8 cellular contexts compared by ENCODE assay signal in genomic region chr15:40787991-40788390, GRCh38. TPM values are rescaled to one million over a fixed set of nuclear protein-coding genes. Genes with fewer than 3 reads are reported as not detected.
A peak's percentile ranks its signal among the peaks of the same experiment; 100 is the strongest.
DNase-seq lines count a peak whose midpoint lies in the region; ATAC-seq and TF ChIP-seq lines count a peak whose summit lies in the region.
"Had no signal": no experiment of that assay in that cellular context is flagged by ENCODE, and none has a peak within 500 bp of the region (broad histone marks: within the 10 kb centered on the region; RNA-seq: fewer than 3 reads in every experiment).

No MANE protein-coding gene starts in this region.

- H4K20me1 ChIP-seq in GM23248 (ENCODE audit: insufficient read depth), result no peaks in the 10 kb centered on the region

- H3K36me3 ChIP-seq in HEK293 (ENCODE audit: control insufficient read depth in 2 of 2, insufficient read depth in 1 of 2, low read length in 2 of 2) (peaks cover 0 to 2% of the 10 kb centered on the region in 2 experiments; a peak in 2 of 3 replicates), Panc1 (ENCODE audit: control insufficient read depth, insufficient read depth, low read length) (no peaks in the 10 kb centered on the region), esophagus squamous epithelium (peaks cover 0 to 17% (median 0%) of the 10 kb centered on the region in 3 donors), GM23248 (ENCODE audit: low read depth) (peaks cover 2% of the 10 kb centered on the region; the same call in 1 of the 2 replicates), left ventricle myocardium inferior (peaks cover 24% of the 10 kb centered on the region)

- no peak for DNase-seq in Panc1 (ENCODE audit: low read depth, low spot score)
- DNase-seq in esophagus squamous epithelium (lab: John Stamatoyannopoulos, UW), result no peak
- DNase-seq in GM23248, result no peak
- no peak for DNase-seq in left ventricle myocardium inferior
- no peak for DNase-seq in HuH-7 (ENCODE audit: low spot score)
- DNase-seq: spleen had no signal

- H3K27me3 ChIP-seq in Panc1 (ENCODE audit: control insufficient read depth, insufficient read depth, low read length) (no peaks in the 10 kb centered on the region), esophagus squamous epithelium (no peaks in the 10 kb centered on the region), GM23248 (replicated peaks; ENCODE audit: insufficient read depth) (no peaks in the 10 kb centered on the region), left ventricle myocardium inferior (ENCODE audit: low read depth) (no peaks in the 10 kb centered on the region)
- H3K27me3 ChIP-seq: spleen had no signal

- no peak overlapping the region for H2AFZ ChIP-seq in GM23248

- ATAC-seq in Panc1, result 0 out of 2 replicates have a peak, but pooled peaks have one; percentile 51

- 36 to 52% methylated on average over 4 to 5 of the region's 6 CpGs for WGBS in esophagus squamous epithelium, 2 donors
- WGBS in GM23248 (ENCODE audit: low coverage in 1 of 2, low lambda C conversion rate in 2 of 2, missing lambda C conversion rate in 2 of 2), 2 experiments, result 80 to 93% methylated on average over 6 of the region's 6 CpGs

- H3F3A ChIP-seq in GM23248 (ENCODE audit: insufficient read depth), result peaks cover 19% of the 10 kb centered on the region

- no peak overlapping the region for H3K27ac ChIP-seq in HEK293 (ENCODE audit: extremely low read depth, low read depth, low read length)
- no peak overlapping the region for H3K27ac ChIP-seq in Panc1 (ENCODE audit: low read length)
- H3K27ac ChIP-seq in esophagus squamous epithelium, result peak overlapping the region; percentile 72 to 86 (median 79)
- H3K27ac ChIP-seq in skin epidermis, result peak overlapping the region in 17 of 21 experiments; percentile 6 to 74 (median 48)
- H3K27ac ChIP-seq in GM23248, result no peak overlapping the region
- H3K27ac ChIP-seq in left ventricle myocardium inferior (replicated peaks), result no peak overlapping the region

- TF ChIP-seq POLR2A in esophagus squamous epithelium (IDR thresholded peaks at IDR 0.05), result no peak

- H3K4me3 ChIP-seq in HEK293 (ENCODE audit: low read depth, low read length), result no peak overlapping the region
- no peak overlapping the region for H3K4me3 ChIP-seq in Panc1 (ENCODE audit: low read depth in 2 of 2, low read length in 2 of 2)
- no peak overlapping the region for H3K4me3 ChIP-seq in esophagus squamous epithelium
- no peak overlapping the region for H3K4me3 ChIP-seq in skin epidermis
- no peak overlapping the region for H3K4me3 ChIP-seq in GM23248
- H3K4me3 ChIP-seq in left ventricle myocardium inferior, result no peak overlapping the region
- H3K4me3 ChIP-seq: spleen had no signal

- peaks cover 62% of the 10 kb centered on the region for H3K79me2 ChIP-seq in GM23248 (ENCODE audit: insufficient read depth)

- TF ChIP-seq CTCF in HEK293 (tag by site-specific recombination; IDR thresholded peaks at IDR 0.05) (no peak), Panc1 (IDR thresholded peaks at IDR 0.05) (no peak), esophagus squamous epithelium (IDR thresholded peaks at IDR 0.05) (no peak), left ventricle myocardium inferior (IDR thresholded peaks at IDR 0.05; ENCODE audit: borderline replicate concordance) (no peak)

- POLR2A ChIA-PET in HEK293 (lab: Yijun Ruan, JAX) (interaction anchor here (0.6 to 1.2 kb wide), 3 partner anchors 14 to 85 kb away, joined by 3 to 4 read pairs (median 3); partner anchors contain the start of genes DNAJC17 and ZFYVE19), Panc1 (lab: Charles Lee) (no interaction called here)

- in situ Hi-C loops in Panc1 (cut with HindIII; ENCODE audit: low pct_unique_long_range_greater_than_20kb, low sequenced_read_pairs) (loop anchor here (25.0 kb wide), 1 partner anchor 151 kb away; no protein-coding TSS in a partner anchor), GM23248 (cut with MboI) (no loop called here)

- H3K9me3 ChIP-seq in HEK293 (ENCODE audit: control insufficient read depth, insufficient read depth, low read depth, low read length), result no peaks in the 10 kb centered on the region
- H3K9me3 ChIP-seq in Panc1 (ENCODE audit: control insufficient read depth, insufficient read depth, low read depth, low read length), result no peaks in the 10 kb centered on the region
- H3K9me3 ChIP-seq in esophagus squamous epithelium, result no peaks in the 10 kb centered on the region
- no peaks in the 10 kb centered on the region for H3K9me3 ChIP-seq in GM23248 (ENCODE audit: low read depth)
- no peaks in the 10 kb centered on the region for H3K9me3 ChIP-seq in left ventricle myocardium inferior (replicated peaks)
- H3K9me3 ChIP-seq: spleen had no signal

- intact Hi-C loops in Panc1 (cut with micrococcal nuclease; ENCODE audit: unreplicated experiment), result loop anchor here (10.0 kb wide), 1 partner anchor 113 kb away; no protein-coding TSS in a partner anchor
- intact Hi-C loops in esophagus squamous epithelium (cut with DNase I), result no loop called here
- intact Hi-C loops in left ventricle myocardium inferior (cut with micrococcal nuclease), result loop anchor here (10.0 kb wide), 1 partner anchor 113 kb away; no protein-coding TSS in a partner anchor

- no TSS peak for BruUV-seq in Panc1 (replicated peaks; lab: Mats Ljungman, UMichigan)

- no peak overlapping the region for H3K4me2 ChIP-seq in GM23248 (ENCODE audit: unreplicated experiment)

- CTCF ChIA-PET in HEK293 (lab: Yijun Ruan, JAX), result interaction anchor here (1.5 to 3.6 kb wide), 2 partner anchors 70 to 106 kb away, joined by 5 to 19 read pairs; partner anchors contain the start of gene VPS18
- CTCF ChIA-PET in Panc1 (lab: Charles Lee), result interaction anchor here (1.0 kb wide), 1 partner anchor 100 kb away, joined by 3 read pairs; no protein-coding TSS in a partner anchor

- H3K9ac ChIP-seq in GM23248, result no peak overlapping the region

- H3K4me1 ChIP-seq in HEK293 (ENCODE audit: control insufficient read depth, insufficient read depth, low read length) (peaks cover 8% of the 10 kb centered on the region), Panc1 (ENCODE audit: control insufficient read depth, insufficient read depth, low read length) (peaks cover 6% of the 10 kb centered on the region; the same call in 1 of the 2 replicates), esophagus squamous epithelium (peaks cover 35 to 81% (median 40%) of the 10 kb centered on the region in 3 donors), GM23248 (ENCODE audit: insufficient read depth) (peaks cover 20% of the 10 kb centered on the region), left ventricle myocardium inferior (peaks cover 21% of the 10 kb centered on the region)

- no peaks in the 10 kb centered on the region for H3K9me2 ChIP-seq in GM23248 (ENCODE audit: insufficient read depth)

TF ChIP-seq in HEK293, 187 proteins besides CTCF, POLR2A, EP300 and RAD21:
- TF ChIP-seq BCL11B (tag by site-specific recombination; IDR thresholded peaks at IDR 0.05; ENCODE audit: low read depth) (no peak), ZIC2 (tag by site-specific recombination; IDR thresholded peaks at IDR 0.05) (peak; percentile 74), ZNF335 (tag by site-specific recombination; conservative IDR thresholded peaks at IDR 0.05) (peak; percentile 29; the same call in 1 of the 2 replicates)

RNA-seq across cellular contexts. Expression of gene C15orf62, which starts 18.2 kb away (rescaled TPM):
- 0.33 TPM for total RNA-seq in Panc1 (2021; ENCODE audit: unreplicated experiment)
- 0.78 TPM for polyA plus RNA-seq in Panc1 (2012; ENCODE audit: insufficient read length)
- total RNA-seq in esophagus squamous epithelium, result 10 to 100 TPM; 11.3 to 44.3 (median 22.2) TPM
- total RNA-seq in GM23248 (2014; rRNA removed; shearing (Covaris generic)), result not detected in 2 replicates
- polyA plus RNA-seq in GM23248 (2016; fragmentation: Nextera tagmentation; extraction: Ambion mirVana), result 0.11 and 0.28 TPM in 2 replicates
- 0.30 TPM for total RNA-seq in left ventricle myocardium inferior

RNA-seq across cellular contexts. Expression of gene ZFYVE19, which starts 18.9 kb away (rescaled TPM):
- total RNA-seq in Panc1 (2021; ENCODE audit: unreplicated experiment), result 39.5 TPM
- polyA plus RNA-seq in Panc1 (2012; ENCODE audit: insufficient read length), result 46.8 TPM
- 10 to 100 TPM; 16.5 to 33.4 (median 28.9) TPM for total RNA-seq in esophagus squamous epithelium
- 24.2 and 33.5 TPM in 2 replicates for total RNA-seq in GM23248 (2014; rRNA removed; shearing (Covaris generic))
- polyA plus RNA-seq in GM23248 (2016; fragmentation: Nextera tagmentation; extraction: Ambion mirVana), result 11.7 and 15.0 TPM in 2 replicates
- 24.7 TPM for total RNA-seq in left ventricle myocardium inferior

RNA-seq across cellular contexts. Expression of gene DNAJC17, which starts 19.3 kb away (rescaled TPM):
- total RNA-seq in Panc1 (2021; ENCODE audit: unreplicated experiment), result 39.3 TPM
- 47.3 TPM for polyA plus RNA-seq in Panc1 (2012; ENCODE audit: insufficient read length)
- 10 to 100 TPM; 13.9 to 24.0 (median 19.2) TPM for total RNA-seq in esophagus squamous epithelium
- 13.4 and 64.4 TPM in 2 replicates for total RNA-seq in GM23248 (2014; rRNA removed; shearing (Covaris generic))
- polyA plus RNA-seq in GM23248 (2016; fragmentation: Nextera tagmentation; extraction: Ambion mirVana), result 36.4 and 44.6 TPM in 2 replicates
- total RNA-seq in left ventricle myocardium inferior, result 16.0 TPM

RNA-seq across cellular contexts. Expression of gene GCHFR, which starts 24.1 kb away (rescaled TPM):
- total RNA-seq in Panc1 (2021; ENCODE audit: unreplicated experiment) (37.2 TPM), esophagus squamous epithelium (10 to 100 TPM in 3 of 4 donors, 1 to 10 TPM in 1; 10.0 to 47.5 (median 41.9) TPM), left ventricle myocardium inferior (7.1 TPM)
- 83.3 TPM for polyA plus RNA-seq in Panc1 (2012; ENCODE audit: insufficient read length)
- total RNA-seq in GM23248 (2014; rRNA removed; shearing (Covaris generic)), result 0.54 and 8.9 TPM in 2 replicates
- polyA plus RNA-seq in GM23248 (2016; fragmentation: Nextera tagmentation; extraction: Ambion mirVana), result 1.8 and 2.3 TPM in 2 replicates

RNA-seq across cellular contexts. Expression of gene RMDN3, which starts 32.9 kb away (rescaled TPM):
- total RNA-seq in Panc1 (2021; ENCODE audit: unreplicated experiment) (33.2 TPM), esophagus squamous epithelium (10 to 100 TPM; 21.3 to 31.9 (median 26.4) TPM), left ventricle myocardium inferior (20.3 TPM)
- polyA plus RNA-seq in Panc1 (2012; ENCODE audit: insufficient read length), result 29.8 TPM
- total RNA-seq in GM23248 (2014; rRNA removed; shearing (Covaris generic)), result 25.9 and 30.0 TPM in 2 replicates
- polyA plus RNA-seq in GM23248 (2016; fragmentation: Nextera tagmentation; extraction: Ambion mirVana), result 41.4 TPM in 2 replicates

Comparison
In these comparisons a context has a peak if more than half of its experiments do, and no peak if none do; other contexts are left out.
1. H3K27ac ChIP-seq: peak in esophagus squamous epithelium (4 of 4) and skin epidermis (17 of 21); none in HEK293 (single experiment), Panc1 (single experiment), GM23248 (single experiment) and left ventricle myocardium inferior (single experiment).